8 cellular contexts compared by ENCODE assay signal in the genomic region with DNA sequence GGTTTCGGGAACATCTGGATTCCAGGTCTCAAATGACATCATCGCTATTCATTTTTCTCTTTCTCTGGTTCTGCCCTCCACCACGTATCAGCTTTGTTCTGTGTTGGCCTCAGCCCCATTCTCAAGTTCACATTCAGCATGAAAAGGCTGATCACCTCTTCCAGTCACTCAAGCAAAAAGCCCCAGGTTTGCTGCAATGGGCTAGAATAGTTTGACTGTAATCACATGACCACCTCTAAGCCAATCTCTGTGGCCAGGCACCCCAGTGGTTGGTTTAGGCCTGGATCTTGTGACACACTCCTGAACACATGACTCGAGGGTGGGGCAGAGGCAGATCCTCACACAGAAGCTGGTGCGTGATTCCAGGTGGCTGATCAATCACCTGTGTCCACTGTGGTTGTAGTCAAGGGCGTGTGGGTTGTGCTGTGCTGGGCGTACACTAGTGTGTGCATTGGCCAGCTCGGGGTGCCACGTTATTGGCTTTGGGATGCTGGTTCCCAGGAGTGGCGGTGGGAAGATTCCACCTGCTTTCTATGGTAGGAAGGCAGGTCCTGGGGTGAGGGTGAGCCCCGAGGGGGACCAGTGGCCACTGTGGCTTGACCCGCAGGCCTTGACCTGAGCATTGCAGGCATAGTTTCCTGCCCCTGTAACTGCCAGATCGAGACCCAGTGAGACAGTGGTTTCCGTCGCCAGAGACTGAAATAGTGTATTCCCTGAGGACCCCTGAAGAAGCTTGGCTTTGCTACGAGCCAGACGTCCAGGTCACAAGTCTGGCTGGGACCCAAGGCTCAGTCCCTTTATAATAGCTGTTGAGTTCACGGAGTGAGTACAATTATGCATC. TPM values are rescaled to one million over a fixed set of nuclear protein-coding genes. Genes with fewer than 3 reads are reported as not detected.
DNase-seq lines count a peak whose midpoint lies in the region; ATAC-seq and TF ChIP-seq lines count a peak whose summit lies in the region.

No MANE protein-coding gene starts in this region.

- H3K4me1 ChIP-seq in lower lobe of right lung: peaks cover 18% of the 10 kb centered on the region

- DNase-seq in lower lobe of right lung: no peak
- DNase-seq in H4 (ENCODE audit: low spot score): no peak
- no peak for DNase-seq in NK-92 (lab: John Stamatoyannopoulos, UW; ENCODE audit: unreplicated experiment)
- no peak for DNase-seq in DMS153 treated with DMSO at 0.1 percent for 48 hours (lab: John Stamatoyannopoulos, UW; ENCODE audit: unreplicated experiment)
- DNase-seq in ecto neural progenitor cell (ENCODE audit: low spot score): no peak

- intact Hi-C loops in lower lobe of right lung (cut with DNase I): no loop called here

- peaks cover 22% of the 10 kb centered on the region for H3K36me3 ChIP-seq in lower lobe of right lung

- TF ChIP-seq EP300 in Ishikawa (IDR thresholded peaks at IDR 0.05; ENCODE audit: borderline replicate concordance): no peak

- H3K9me3 ChIP-seq in lower lobe of right lung: no peaks in the 10 kb centered on the region

- H3K4me3 ChIP-seq in lower lobe of right lung: no peak overlapping the region

- TF ChIP-seq CTCF in lower lobe of right lung (IDR thresholded peaks at IDR 0.05): no peak

- no peaks in the 10 kb centered on the region for H3K27me3 ChIP-seq in lower lobe of right lung (ENCODE audit: low read depth)

- ATAC-seq in GM18511 (IDR thresholded peaks at IDR 0.05; ENCODE audit: unreplicated experiment): peak; percentile 92
- ATAC-seq in GM21529 (IDR thresholded peaks at IDR 0.05; ENCODE audit: unreplicated experiment): peak; percentile 87
- no peak for ATAC-seq in lower lobe of right lung

- TF ChIP-seq RAD21 in Ishikawa (IDR thresholded peaks at IDR 0.05; ENCODE audit: low read depth): no peak

- H3K27ac ChIP-seq in lower lobe of right lung: peak overlapping the region; percentile 44

TF ChIP-seq in Ishikawa, 13 proteins besides CTCF, POLR2A, EP300 and RAD21:
- TF ChIP-seq EGR1 (IDR thresholded peaks at IDR 0.05) (no peak), YY1 (IDR thresholded peaks at IDR 0.05; ENCODE audit: low read depth) (no peak), TAF1 (IDR thresholded peaks at IDR 0.05; ENCODE audit: low read depth) (no peak), FOXM1 (IDR thresholded peaks at IDR 0.05; ENCODE audit: borderline replicate concordance, low read depth) (no peak), CREB1 (IDR thresholded peaks at IDR 0.05; ENCODE audit: low read depth) (no peak), TEAD4 (IDR thresholded peaks at IDR 0.05) (no peak), ZBTB7A (IDR thresholded peaks at IDR 0.05; ENCODE audit: low read depth) (no peak), NFIC (IDR thresholded peaks at IDR 0.05) (no peak), TCF12 (IDR thresholded peaks at IDR 0.05; ENCODE audit: low read depth) (no peak)
- TF ChIP-seq, protein P1, sequence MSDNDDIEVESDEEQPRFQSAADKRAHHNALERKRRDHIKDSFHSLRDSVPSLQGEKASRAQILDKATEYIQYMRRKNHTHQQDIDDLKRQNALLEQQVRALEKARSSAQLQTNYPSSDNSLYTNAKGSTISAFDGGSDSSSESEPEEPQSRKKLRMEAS (IDR thresholded peaks at IDR 0.05): 0 out of 2 replicates have a peak, but pooled peaks have one; percentile 17
- TF ChIP-seq, protein P2, sequence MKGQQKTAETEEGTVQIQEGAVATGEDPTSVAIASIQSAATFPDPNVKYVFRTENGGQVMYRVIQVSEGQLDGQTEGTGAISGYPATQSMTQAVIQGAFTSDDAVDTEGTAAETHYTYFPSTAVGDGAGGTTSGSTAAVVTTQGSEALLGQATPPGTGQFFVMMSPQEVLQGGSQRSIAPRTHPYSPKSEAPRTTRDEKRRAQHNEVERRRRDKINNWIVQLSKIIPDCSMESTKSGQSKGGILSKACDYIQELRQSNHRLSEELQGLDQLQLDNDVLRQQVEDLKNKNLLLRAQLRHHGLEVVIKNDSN (IDR thresholded peaks at IDR 0.05): peak; percentile 83
- TF ChIP-seq, protein P3, sequence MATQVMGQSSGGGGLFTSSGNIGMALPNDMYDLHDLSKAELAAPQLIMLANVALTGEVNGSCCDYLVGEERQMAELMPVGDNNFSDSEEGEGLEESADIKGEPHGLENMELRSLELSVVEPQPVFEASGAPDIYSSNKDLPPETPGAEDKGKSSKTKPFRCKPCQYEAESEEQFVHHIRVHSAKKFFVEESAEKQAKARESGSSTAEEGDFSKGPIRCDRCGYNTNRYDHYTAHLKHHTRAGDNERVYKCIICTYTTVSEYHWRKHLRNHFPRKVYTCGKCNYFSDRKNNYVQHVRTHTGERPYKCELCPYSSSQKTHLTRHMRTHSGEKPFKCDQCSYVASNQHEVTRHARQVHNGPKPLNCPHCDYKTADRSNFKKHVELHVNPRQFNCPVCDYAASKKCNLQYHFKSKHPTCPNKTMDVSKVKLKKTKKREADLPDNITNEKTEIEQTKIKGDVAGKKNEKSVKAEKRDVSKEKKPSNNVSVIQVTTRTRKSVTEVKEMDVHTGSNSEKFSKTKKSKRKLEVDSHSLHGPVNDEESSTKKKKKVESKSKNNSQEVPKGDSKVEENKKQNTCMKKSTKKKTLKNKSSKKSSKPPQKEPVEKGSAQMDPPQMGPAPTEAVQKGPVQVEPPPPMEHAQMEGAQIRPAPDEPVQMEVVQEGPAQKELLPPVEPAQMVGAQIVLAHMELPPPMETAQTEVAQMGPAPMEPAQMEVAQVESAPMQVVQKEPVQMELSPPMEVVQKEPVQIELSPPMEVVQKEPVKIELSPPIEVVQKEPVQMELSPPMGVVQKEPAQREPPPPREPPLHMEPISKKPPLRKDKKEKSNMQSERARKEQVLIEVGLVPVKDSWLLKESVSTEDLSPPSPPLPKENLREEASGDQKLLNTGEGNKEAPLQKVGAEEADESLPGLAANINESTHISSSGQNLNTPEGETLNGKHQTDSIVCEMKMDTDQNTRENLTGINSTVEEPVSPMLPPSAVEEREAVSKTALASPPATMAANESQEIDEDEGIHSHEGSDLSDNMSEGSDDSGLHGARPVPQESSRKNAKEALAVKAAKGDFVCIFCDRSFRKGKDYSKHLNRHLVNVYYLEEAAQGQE (IDR thresholded peaks at IDR 0.05; ENCODE audit: low read depth): no peak

RNA-seq across cellular contexts. Expression of a gene that starts 12.0 kb away (rescaled TPM):
- total RNA-seq in lower lobe of right lung: 35.2 TPM
- total RNA-seq in H4 (2014; rRNA removed; shearing (Covaris generic)): 9.2 and 11.1 TPM in 2 replicates

RNA-seq across cellular contexts. Expression of a gene that starts 55.8 kb away (rescaled TPM):
- total RNA-seq in lower lobe of right lung: 0.24 TPM
- total RNA-seq in H4 (2014; rRNA removed; shearing (Covaris generic)): not detected in 2 replicates

Comparison
In these comparisons a context has a peak if more than half of its experiments do, and no peak if none do; other contexts are left out.
1. ATAC-seq: peak in GM18511 (single experiment) and GM21529 (single experiment); none in lower lobe of right lung (0 of 2).